Comparison of ENCODE assay signal across 3 cellular contexts in the genomic region with DNA sequence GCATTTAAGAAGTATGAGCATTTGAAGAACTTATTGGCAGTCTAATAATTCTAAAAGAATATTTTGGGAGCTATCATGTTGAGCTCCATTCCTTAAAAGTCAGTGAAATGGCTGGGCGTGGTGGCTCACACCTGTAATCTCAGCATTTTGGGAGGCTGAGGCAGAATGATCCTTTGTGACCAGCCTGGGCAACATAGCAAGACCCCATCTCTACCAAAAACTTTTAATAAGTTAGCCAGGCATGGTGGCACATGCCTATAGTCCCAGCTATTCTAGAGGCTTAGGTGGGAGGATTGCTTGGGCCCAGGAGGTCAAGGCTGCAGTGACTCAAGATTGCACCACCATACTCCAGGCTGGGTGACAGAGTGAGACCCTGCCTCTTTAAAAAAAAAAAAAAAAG.
TF ChIP-seq lines count a peak whose summit lies in the region.

No MANE protein-coding gene starts in this region.

TF ChIP-seq in HepG2, 621 proteins besides CTCF, POLR2A, EP300 and RAD21:
- TF ChIP-seq GFI1 (CRISPR knock-in tag; IDR thresholded peaks at IDR 0.05; ENCODE audit: borderline replicate concordance) (no peak), ZNF121 (CRISPR knock-in tag; IDR thresholded peaks at IDR 0.05) (peak; percentile 69), RAD51 (IDR thresholded peaks at IDR 0.05; ENCODE audit: borderline replicate concordance) (no peak)

TF ChIP-seq in HEK293, 187 proteins besides CTCF, POLR2A, EP300 and RAD21:
- TF ChIP-seq ZNF121 (tag by site-specific recombination; IDR thresholded peaks at IDR 0.05) (0 out of 2 replicates have a peak, but pooled peaks have one; percentile 49), ZNF175 (tag by site-specific recombination; IDR thresholded peaks at IDR 0.05) (no peak)

TF ChIP-seq in K562, 482 proteins besides CTCF, POLR2A, EP300 and RAD21:
- TF ChIP-seq ZNF121 (CRISPR knock-in tag; conservative IDR thresholded peaks at IDR 0.05), result peak; percentile 36; the same call in 1 of the 2 replicates
- TF ChIP-seq DMBX1 (CRISPR knock-in tag; IDR thresholded peaks at IDR 0.05; ENCODE audit: borderline replicate concordance), result no peak
